8 cellular contexts compared by ENCODE assay signal in genomic region chr6:15623282-15624116, GRCh38. TPM values are rescaled to one million over a fixed set of nuclear protein-coding genes. Genes with fewer than 3 reads are reported as not detected.
DNase-seq lines count a peak whose midpoint lies in the region; ATAC-seq and TF ChIP-seq lines count a peak whose summit lies in the region.

No MANE protein-coding gene starts in this region.

- H3K27ac ChIP-seq in DND-41 (ENCODE audit: low read length) (peak overlapping the region; percentile 20; the same call in 1 of the 2 replicates), aorta (ENCODE audit: low read depth in 1 of 2, low read length in 2 of 2) (no peak overlapping the region)

- peaks cover 23% of the 10 kb centered on the region; the same call in 1 of the 2 replicates for H3K36me3 ChIP-seq in DND-41 (ENCODE audit: insufficient read depth, low read length)
- peaks cover 8% of the 10 kb centered on the region for H3K36me3 ChIP-seq in adipocyte (ENCODE audit: control insufficient read depth, insufficient read depth, low read length, severe bottlenecking)
- no peaks in the 10 kb centered on the region for H3K36me3 ChIP-seq in kidney epithelial cell (ENCODE audit: control insufficient read depth, insufficient read depth, low read length)
- no peaks in the 10 kb centered on the region for H3K36me3 ChIP-seq in aorta (ENCODE audit: control insufficient read depth in 1 of 2, insufficient read depth in 2 of 2, low read length in 1 of 2)

- no peak overlapping the region for H3K9ac ChIP-seq in DND-41 (ENCODE audit: low read depth, low read length)
- H3K9ac ChIP-seq in adipocyte (ENCODE audit: low read length), result no peak overlapping the region

- DNase-seq in DND-41, result no peak
- peak; percentile 33 for DNase-seq in NAMALWA (ENCODE audit: low spot score)
- peak; percentile 79 for DNase-seq in adipocyte (ENCODE audit: low read depth)
- DNase-seq in kidney epithelial cell (ENCODE audit: low read depth), result no peak
- no peak for DNase-seq in aorta

- intact Hi-C loops in aorta (cut with DNase I), result loop anchor here (10.0 kb wide), 4 partner anchors 119 to 1499 kb away; no protein-coding TSS in a partner anchor

- 57 to 59% methylated on average over 8 of the region's 8 CpGs for WGBS in aorta, 2 donors

- H3K9me3 ChIP-seq in DND-41 (ENCODE audit: insufficient read depth, low read length, severe bottlenecking) (no peaks in the 10 kb centered on the region), adipocyte (ENCODE audit: control insufficient read depth, low read length) (no peaks in the 10 kb centered on the region), aorta (ENCODE audit: control insufficient read depth, low read length) (no peaks in the 10 kb centered on the region)

- H3K4me3 ChIP-seq in DND-41 (ENCODE audit: low read depth in 1 of 2, low read length in 2 of 2) (no peak overlapping the region), adipocyte (ENCODE audit: low read length) (no peak overlapping the region), kidney epithelial cell (ENCODE audit: low read depth, low read length) (no peak overlapping the region), aorta (ENCODE audit: low read length in 2 of 2) (no peak overlapping the region)

- H3K4me1 ChIP-seq in DND-41 (ENCODE audit: insufficient read depth, low read length) (peaks cover 15% of the 10 kb centered on the region), adipocyte (ENCODE audit: control insufficient read depth, insufficient read depth, low read length) (peaks cover 42% of the 10 kb centered on the region), aorta (ENCODE audit: control insufficient read depth in 1 of 2, insufficient read depth in 2 of 2, low read length in 2 of 2) (no peaks in the 10 kb centered on the region)

- peaks cover 34% of the 10 kb centered on the region for H3K79me2 ChIP-seq in DND-41 (ENCODE audit: insufficient read depth, low read length)

- H3K27me3 ChIP-seq in DND-41 (ENCODE audit: insufficient read depth, low read length, poor library complexity) (no peaks in the 10 kb centered on the region), adipocyte (replicated peaks; ENCODE audit: control insufficient read depth, insufficient read depth, low read length) (no peaks in the 10 kb centered on the region), kidney epithelial cell (ENCODE audit: control insufficient read depth, insufficient read depth, low read length) (no peaks in the 10 kb centered on the region), aorta (ENCODE audit: control insufficient read depth in 1 of 2, insufficient read depth in 2 of 2, low read length in 1 of 2) (no peaks in the 10 kb centered on the region)

- H2AFZ ChIP-seq in DND-41 (ENCODE audit: low read depth, low read length), result no peak overlapping the region

- ATAC-seq in DND-41 (ENCODE audit: insufficient read depth, low read depth), result peak; percentile 35; the same call in 1 of the 3 replicates
- ATAC-seq in aorta (ENCODE audit: low FRiP score), result peak; percentile 73
- ATAC-seq in HG03095 (IDR thresholded peaks at IDR 0.05; ENCODE audit: unreplicated experiment), result no peak
- no peak for ATAC-seq in GM18861 (IDR thresholded peaks at IDR 0.05; ENCODE audit: unreplicated experiment)
- no peak for ATAC-seq in HG03571 (IDR thresholded peaks at IDR 0.05; ENCODE audit: unreplicated experiment)

- H3K4me2 ChIP-seq in DND-41 (ENCODE audit: insufficient read depth, low read length), result no peak overlapping the region

- peaks cover 18% of the 10 kb centered on the region; the same call in 1 of the 2 replicates for H4K20me1 ChIP-seq in DND-41 (ENCODE audit: insufficient read depth, low read length)

- TF ChIP-seq CTCF in DND-41 (IDR thresholded peaks at IDR 0.05; ENCODE audit: borderline replicate concordance, extremely low read depth, low read length, poor library complexity, severe bottlenecking), result peak; percentile 62
- TF ChIP-seq CTCF in kidney epithelial cell (IDR thresholded peaks at IDR 0.05; ENCODE audit: insufficient read depth, low read length, poor library complexity, severe bottlenecking), result peak; percentile 33

RNA-seq across cellular contexts. Expression of gene DTNBP1, which starts 39.3 kb away (rescaled TPM):
- total RNA-seq in kidney epithelial cell (11.0 and 18.2 TPM in 2 replicates), aorta (10 to 100 TPM; 26.2 to 28.8 TPM)
- 10 to 100 TPM; 26.4 to 37.1 TPM for polyA plus RNA-seq in aorta

Comparison
In these comparisons a context has a peak if more than half of its experiments do, and no peak if none do; other contexts are left out.
1. ATAC-seq: peak in DND-41 (single experiment) and aorta (single experiment); none in HG03095 (single experiment), GM18861 (single experiment) and HG03571 (single experiment).
2. DNase-seq: peak in NAMALWA (single experiment) and adipocyte (single experiment); none in DND-41 (single experiment), kidney epithelial cell (single experiment) and aorta (0 of 2).